In the genomic region with DNA sequence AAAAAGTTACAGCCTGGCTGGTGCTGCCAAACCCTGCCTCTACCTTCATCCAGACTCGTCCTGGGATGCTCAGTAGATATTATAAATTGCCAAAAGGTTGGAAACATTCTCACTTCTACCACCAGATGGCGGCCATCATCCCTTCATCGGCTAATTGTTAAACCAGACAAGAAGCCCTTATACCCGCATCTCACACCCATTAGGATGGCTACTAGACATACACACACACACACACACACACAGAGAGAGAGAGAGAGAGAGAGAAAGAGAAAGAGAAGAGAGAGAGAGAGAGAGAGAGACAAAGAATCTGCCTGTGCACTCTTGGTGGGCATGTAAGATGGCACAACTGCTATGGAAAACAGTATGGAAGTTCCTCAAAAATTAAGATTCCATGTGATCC, we compare ENCODE assay signal across 1 cellular context.
TF ChIP-seq lines count a peak whose summit lies in the region.

No MANE protein-coding gene starts in this region.

TF ChIP-seq in K562, 482 proteins besides CTCF, POLR2A, EP300 and RAD21 (continued from another document):
- TF ChIP-seq, protein P1, sequence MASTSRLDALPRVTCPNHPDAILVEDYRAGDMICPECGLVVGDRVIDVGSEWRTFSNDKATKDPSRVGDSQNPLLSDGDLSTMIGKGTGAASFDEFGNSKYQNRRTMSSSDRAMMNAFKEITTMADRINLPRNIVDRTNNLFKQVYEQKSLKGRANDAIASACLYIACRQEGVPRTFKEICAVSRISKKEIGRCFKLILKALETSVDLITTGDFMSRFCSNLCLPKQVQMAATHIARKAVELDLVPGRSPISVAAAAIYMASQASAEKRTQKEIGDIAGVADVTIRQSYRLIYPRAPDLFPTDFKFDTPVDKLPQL (IDR thresholded peaks at IDR 0.05; ENCODE audit: extremely low read depth, insufficient read length) = no peak
- no peak for TF ChIP-seq ATF3 (IDR thresholded peaks at IDR 0.05)
- no peak for TF ChIP-seq ATF3 (CRISPR knock-in tag; conservative IDR thresholded peaks at IDR 0.05)
- no peak for TF ChIP-seq PHF21A (IDR thresholded peaks at IDR 0.05; ENCODE audit: borderline replicate concordance, low read depth)
- TF ChIP-seq DDX20 (tag; IDR thresholded peaks at IDR 0.05; ENCODE audit: low read depth) = no peak
- TF ChIP-seq FOXK1 (CRISPR knock-in tag; IDR thresholded peaks at IDR 0.05; ENCODE audit: borderline replicate concordance) = no peak
- TF ChIP-seq XRCC4 (IDR thresholded peaks at IDR 0.05; ENCODE audit: extremely low read depth, insufficient read depth, insufficient read length) = no peak
- no peak for TF ChIP-seq ZNF347 (CRISPR knock-in tag; IDR thresholded peaks at IDR 0.05; ENCODE audit: low read depth)
- no peak for TF ChIP-seq MED1 (CRISPR knock-in tag; IDR thresholded peaks at IDR 0.05; ENCODE audit: borderline replicate concordance)
- no peak for TF ChIP-seq SMAD3 (CRISPR knock-in tag; conservative IDR thresholded peaks at IDR 0.05)
- 0 out of 2 replicates have a peak, but pooled peaks have one; percentile 12 for TF ChIP-seq CTBP1 (IDR thresholded peaks at IDR 0.05; ENCODE audit: borderline replicate concordance)
- no peak for TF ChIP-seq ZBTB8A (IDR thresholded peaks at IDR 0.05; ENCODE audit: partially characterized antibody)
- TF ChIP-seq LARP7 (IDR thresholded peaks at IDR 0.05) = no peak
- TF ChIP-seq POLR2H (tag; IDR thresholded peaks at IDR 0.05; ENCODE audit: low read depth) = no peak
- no peak for TF ChIP-seq HDAC2 (IDR thresholded peaks at IDR 0.05)
- TF ChIP-seq, protein P2, sequence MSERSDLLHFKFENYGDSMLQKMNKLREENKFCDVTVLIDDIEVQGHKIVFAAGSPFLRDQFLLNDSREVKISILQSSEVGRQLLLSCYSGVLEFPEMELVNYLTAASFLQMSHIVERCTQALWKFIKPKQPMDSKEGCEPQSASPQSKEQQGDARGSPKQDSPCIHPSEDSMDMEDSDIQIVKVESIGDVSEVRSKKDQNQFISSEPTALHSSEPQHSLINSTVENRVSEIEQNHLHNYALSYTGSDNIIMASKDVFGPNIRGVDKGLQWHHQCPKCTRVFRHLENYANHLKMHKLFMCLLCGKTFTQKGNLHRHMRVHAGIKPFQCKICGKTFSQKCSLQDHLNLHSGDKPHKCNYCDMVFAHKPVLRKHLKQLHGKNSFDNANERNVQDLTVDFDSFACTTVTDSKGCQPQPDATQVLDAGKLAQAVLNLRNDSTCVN (CRISPR knock-in tag; IDR thresholded peaks at IDR 0.05) = 0 out of 2 replicates have a peak, but pooled peaks have one; percentile 24
- TF ChIP-seq DEAF1 (CRISPR knock-in tag; IDR thresholded peaks at IDR 0.05) = 0 out of 2 replicates have a peak, but pooled peaks have one; percentile 8
- TF ChIP-seq CEBPG (CRISPR knock-in tag; IDR thresholded peaks at IDR 0.05) = no peak
- no peak for TF ChIP-seq CEBPG (tag; conservative IDR thresholded peaks at IDR 0.05 in 1 of 2, IDR thresholded peaks at IDR 0.05 in 1 of 2)
- no peak for TF ChIP-seq ZFPM2 (CRISPR knock-in tag; IDR thresholded peaks at IDR 0.05)
- no peak for TF ChIP-seq ZFX (CRISPR knock-in tag; IDR thresholded peaks at IDR 0.05)
- TF ChIP-seq NFE2 (IDR thresholded peaks at IDR 0.05; ENCODE audit: low read depth) = no peak
- TF ChIP-seq SMC3 (conservative IDR thresholded peaks at IDR 0.05; ENCODE audit: insufficient read depth, low read depth, low read length) = 0 out of 2 replicates have a peak, but pooled peaks have one; percentile 19
- TF ChIP-seq MNT (conservative IDR thresholded peaks at IDR 0.05) = no peak
- TF ChIP-seq HLTF (IDR thresholded peaks at IDR 0.05) = peak; percentile 63; the same call in 1 of the 2 replicates
- TF ChIP-seq CREM (IDR thresholded peaks at IDR 0.05; ENCODE audit: low read depth) = 0 out of 2 replicates have a peak, but pooled peaks have one; percentile 6
- TF ChIP-seq NR3C1 (CRISPR knock-in tag; IDR thresholded peaks at IDR 0.05) = no peak
- no peak for TF ChIP-seq MEIS2 (IDR thresholded peaks at IDR 0.05; ENCODE audit: partially characterized antibody)
- TF ChIP-seq ZNF766 (CRISPR knock-in tag; conservative IDR thresholded peaks at IDR 0.05) = no peak
TF ChIP-seq in K562: peak in this region for 7.
